Comparison of ENCODE assay signal across 8 cellular contexts in the genomic region with DNA sequence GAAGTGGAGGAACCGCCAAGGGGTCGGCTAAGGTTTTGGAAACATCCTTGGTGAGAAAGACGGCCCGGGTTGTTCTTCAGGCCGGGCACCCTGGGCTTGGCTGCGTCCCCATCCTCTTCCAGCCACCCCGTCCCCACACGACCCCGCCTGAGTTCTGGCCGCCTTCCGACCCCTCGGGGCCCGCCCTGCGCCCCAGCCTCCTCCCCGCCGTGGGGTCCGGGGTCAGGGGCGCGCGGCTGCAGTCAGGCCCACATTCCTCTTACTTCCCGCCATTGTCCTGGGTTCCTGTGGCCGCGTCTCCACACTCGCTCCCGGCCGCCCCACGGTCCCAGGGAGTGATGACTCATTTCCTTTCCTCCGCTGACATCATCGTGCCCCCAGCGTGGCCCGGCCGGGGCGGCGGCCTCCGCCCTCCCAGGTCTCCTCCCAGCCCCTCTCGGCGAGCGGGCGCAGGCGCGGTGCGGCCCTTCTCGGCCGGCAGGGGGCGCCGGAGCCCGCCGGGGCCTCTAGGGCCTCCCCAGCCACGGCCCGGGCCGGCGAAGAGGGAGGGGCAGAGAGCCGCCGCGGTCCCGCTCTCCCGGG. TPM values are rescaled to one million over a fixed set of nuclear protein-coding genes. Genes with fewer than 3 reads are reported as not detected.
DNase-seq lines count a peak whose midpoint lies in the region; ATAC-seq and TF ChIP-seq lines count a peak whose summit lies in the region.

No MANE protein-coding gene starts in this region.

- peak overlapping the region; percentile 88 to 96 for H3K4me3 Mint-ChIP-seq in stimulated activated naive CD8-positive, alpha-beta T cell treated with anti-CD3 and anti-CD28 coated beads, Interleukin-15, amount 100 ng/mL, for 72 hours

- H3K27ac ChIP-seq in KMS-11 (peak overlapping the region; percentile 63), neural cell (ENCODE audit: low read length) (no peak overlapping the region)

- H3K9me3 ChIP-seq in neural cell (ENCODE audit: low read length) = no peaks in the 10 kb centered on the region

- peak; percentile 75 for TF ChIP-seq CTCF in KMS-11 (conservative IDR thresholded peaks at IDR 0.05; ENCODE audit: low read depth, low read length)
- TF ChIP-seq CTCF in fibroblast of the aortic adventitia (IDR thresholded peaks at IDR 0.05; ENCODE audit: insufficient read depth, low read length) = peak; percentile 47
- TF ChIP-seq CTCF in neural cell (IDR thresholded peaks at IDR 0.05; ENCODE audit: poor library complexity, severe bottlenecking) = peak; percentile 79

- peak overlapping the region; percentile 98 to 99 for H3K27ac Mint-ChIP-seq in stimulated activated naive CD8-positive, alpha-beta T cell treated with anti-CD3 and anti-CD28 coated beads, Interleukin-15, amount 100 ng/mL, for 72 hours

- H4K20me1 ChIP-seq in KMS-11 (ENCODE audit: insufficient read depth) (no peaks in the 10 kb centered on the region), neural cell (ENCODE audit: insufficient read depth) (no peaks in the 10 kb centered on the region)

- no peak overlapping the region for H3K4me3 ChIP-seq in KMS-11 (IDR thresholded peaks at IDR 0.05; ENCODE audit: insufficient read depth, low read depth, low read length)
- H3K4me3 ChIP-seq in fibroblast of the aortic adventitia (ENCODE audit: low read depth, low read length) = peak overlapping the region; percentile 69
- peak overlapping the region; percentile 65 for H3K4me3 ChIP-seq in neural cell (ENCODE audit: low read length)

- H3K9me3 Mint-ChIP-seq in stimulated activated naive CD8-positive, alpha-beta T cell treated with anti-CD3 and anti-CD28 coated beads, Interleukin-15, amount 100 ng/mL, for 72 hours = no peaks in the 10 kb centered on the region

- peaks cover 37% of the 10 kb centered on the region for H3K4me1 Mint-ChIP-seq in stimulated activated naive CD8-positive, alpha-beta T cell treated with anti-CD3 and anti-CD28 coated beads, Interleukin-15, amount 100 ng/mL, for 72 hours

- TF ChIP-seq EP300 in neural cell (conservative IDR thresholded peaks at IDR 0.05; ENCODE audit: poor library complexity, severe bottlenecking) = no peak

- H3K79me2 ChIP-seq in KMS-11 (ENCODE audit: insufficient read depth, low read depth) (no peaks in the 10 kb centered on the region; the same call in 1 of the 2 replicates), neural cell (replicated peaks; ENCODE audit: insufficient read depth, low read length) (no peaks in the 10 kb centered on the region)

- no peaks in the 10 kb centered on the region for H3F3A ChIP-seq in neural cell (ENCODE audit: insufficient read depth, low read length, poor library complexity, severe bottlenecking)

- H3K27me3 ChIP-seq in KMS-11 (ENCODE audit: insufficient read depth, low read depth) (peaks cover 7% of the 10 kb centered on the region; the same call in 1 of the 2 replicates), neural cell (ENCODE audit: insufficient read depth, low read depth, low read length) (no peaks in the 10 kb centered on the region)

- H2AFZ ChIP-seq in KMS-11 (ENCODE audit: low read depth) = peak overlapping the region; percentile 96
- H2AFZ ChIP-seq in neural cell (ENCODE audit: low read depth, low read length) = no peak overlapping the region

- peak overlapping the region; percentile 89 for H3K4me2 ChIP-seq in KMS-11
- no peak overlapping the region for H3K4me2 ChIP-seq in neural cell (ENCODE audit: low read length)

- peak overlapping the region; percentile 97 for H3K9ac ChIP-seq in KMS-11
- H3K9ac ChIP-seq in neural cell (ENCODE audit: low read length) = peak overlapping the region; percentile 64

- no peaks in the 10 kb centered on the region for H3K9me2 ChIP-seq in neural cell (ENCODE audit: insufficient read depth, low read length)

- peak; percentile 62 for ATAC-seq in GM21786 (IDR thresholded peaks at IDR 0.05; ENCODE audit: unreplicated experiment)
- peak; percentile 92 for ATAC-seq in stimulated activated naive CD8-positive, alpha-beta T cell treated with anti-CD3 and anti-CD28 coated beads, Interleukin-15, amount 100 ng/mL, for 72 hours

- H3K36me3 ChIP-seq in KMS-11 (ENCODE audit: insufficient read depth) (no peaks in the 10 kb centered on the region), neural cell (ENCODE audit: insufficient read depth, low read length) (no peaks in the 10 kb centered on the region)

- DNase-seq in Daoy (ENCODE audit: low read depth) (peak; percentile 98), RPMI7951 (ENCODE audit: low read depth) (peak; percentile 92), fibroblast of the aortic adventitia (ENCODE audit: low read depth) (peak; percentile 92)
- peak; percentile 83 for DNase-seq in activated effector memory CD4-positive, alpha-beta T cell treated with Interleukin-2 at 50 U/mL for 16 hours
- peak; percentile 88 to 90 for DNase-seq in stimulated activated naive CD8-positive, alpha-beta T cell treated with anti-CD3 and anti-CD28 coated beads, Interleukin-15, amount 100 ng/mL, for 72 hours

- no peaks in the 10 kb centered on the region for H3K27me3 Mint-ChIP-seq in stimulated activated naive CD8-positive, alpha-beta T cell treated with anti-CD3 and anti-CD28 coated beads, Interleukin-15, amount 100 ng/mL, for 72 hours

- TF ChIP-seq RAD21 in neural cell (conservative IDR thresholded peaks at IDR 0.05) = peak; percentile 52

- peaks cover 8% of the 10 kb centered on the region for H3K4me1 ChIP-seq in KMS-11 (ENCODE audit: low read depth, poor library complexity, severe bottlenecking)

TF ChIP-seq in neural cell, 6 proteins besides CTCF, POLR2A, EP300 and RAD21:
- TF ChIP-seq POLR2AphosphoS5 (IDR thresholded peaks at IDR 0.05) = peak; percentile 67
- no peak for TF ChIP-seq MXI1 (conservative IDR thresholded peaks at IDR 0.05; ENCODE audit: poor library complexity, severe bottlenecking)
- TF ChIP-seq, protein P1, sequence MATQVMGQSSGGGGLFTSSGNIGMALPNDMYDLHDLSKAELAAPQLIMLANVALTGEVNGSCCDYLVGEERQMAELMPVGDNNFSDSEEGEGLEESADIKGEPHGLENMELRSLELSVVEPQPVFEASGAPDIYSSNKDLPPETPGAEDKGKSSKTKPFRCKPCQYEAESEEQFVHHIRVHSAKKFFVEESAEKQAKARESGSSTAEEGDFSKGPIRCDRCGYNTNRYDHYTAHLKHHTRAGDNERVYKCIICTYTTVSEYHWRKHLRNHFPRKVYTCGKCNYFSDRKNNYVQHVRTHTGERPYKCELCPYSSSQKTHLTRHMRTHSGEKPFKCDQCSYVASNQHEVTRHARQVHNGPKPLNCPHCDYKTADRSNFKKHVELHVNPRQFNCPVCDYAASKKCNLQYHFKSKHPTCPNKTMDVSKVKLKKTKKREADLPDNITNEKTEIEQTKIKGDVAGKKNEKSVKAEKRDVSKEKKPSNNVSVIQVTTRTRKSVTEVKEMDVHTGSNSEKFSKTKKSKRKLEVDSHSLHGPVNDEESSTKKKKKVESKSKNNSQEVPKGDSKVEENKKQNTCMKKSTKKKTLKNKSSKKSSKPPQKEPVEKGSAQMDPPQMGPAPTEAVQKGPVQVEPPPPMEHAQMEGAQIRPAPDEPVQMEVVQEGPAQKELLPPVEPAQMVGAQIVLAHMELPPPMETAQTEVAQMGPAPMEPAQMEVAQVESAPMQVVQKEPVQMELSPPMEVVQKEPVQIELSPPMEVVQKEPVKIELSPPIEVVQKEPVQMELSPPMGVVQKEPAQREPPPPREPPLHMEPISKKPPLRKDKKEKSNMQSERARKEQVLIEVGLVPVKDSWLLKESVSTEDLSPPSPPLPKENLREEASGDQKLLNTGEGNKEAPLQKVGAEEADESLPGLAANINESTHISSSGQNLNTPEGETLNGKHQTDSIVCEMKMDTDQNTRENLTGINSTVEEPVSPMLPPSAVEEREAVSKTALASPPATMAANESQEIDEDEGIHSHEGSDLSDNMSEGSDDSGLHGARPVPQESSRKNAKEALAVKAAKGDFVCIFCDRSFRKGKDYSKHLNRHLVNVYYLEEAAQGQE (IDR thresholded peaks at IDR 0.05; ENCODE audit: borderline replicate concordance) = no peak
- TF ChIP-seq SMC3 (conservative IDR thresholded peaks at IDR 0.05; ENCODE audit: poor library complexity) = peak; percentile 66

RNA-seq across cellular contexts. Expression of a gene that starts 59.6 kb away (rescaled TPM):
- 55.6 and 56.7 TPM in 2 replicates for total RNA-seq in Daoy (2014; rRNA removed; shearing (Covaris generic))
- 55.2 and 106 TPM in 2 replicates for total RNA-seq in RPMI7951 (2014; rRNA removed; shearing (Covaris generic))
- 99.0 and 177 TPM in 2 replicates for total RNA-seq in fibroblast of the aortic adventitia (ENCODE audit: low replicate concordance)
- polyA plus RNA-seq in neural cell = 1,828 and 1,855 TPM in 2 replicates
- 502 and 541 TPM in 2 replicates for polyA minus RNA-seq in neural cell
